12 cellular contexts compared by ENCODE assay signal in genomic region chr16:27463741-27464662, GRCh38.
DNase-seq lines count a peak whose midpoint lies in the region; ATAC-seq and TF ChIP-seq lines count a peak whose summit lies in the region.
"Had no signal": no experiment of that assay in that cellular context is flagged by ENCODE, and none has a peak within 500 bp of the region (broad histone marks: within the 10 kb centered on the region; RNA-seq: fewer than 3 reads in every experiment).

No MANE protein-coding gene starts in this region.

- TF ChIP-seq CTCF in GM10266 (IDR thresholded peaks at IDR 0.05; ENCODE audit: control insufficient read depth, insufficient read depth, low read depth, missing control alignments) = no peak

- H3K27me3 Mint-ChIP-seq in T-helper 17 cell = no peaks in the 10 kb centered on the region
- no peaks in the 10 kb centered on the region for H3K27me3 Mint-ChIP-seq in activated T-cell treated with anti-CD3 and anti-CD28 coated beads, Interleukin-2, amount 50 U/mL, for 24 hours
- no peaks in the 10 kb centered on the region for H3K27me3 Mint-ChIP-seq in effector memory CD8-positive, alpha-beta T cell

- H3K4me3 Mint-ChIP-seq in T-helper 17 cell = peak overlapping the region; percentile 77
- peak overlapping the region; percentile 63 for H3K4me3 Mint-ChIP-seq in activated T-cell treated with anti-CD3 and anti-CD28 coated beads, Interleukin-2, amount 50 U/mL, for 24 hours
- H3K4me3 Mint-ChIP-seq in effector memory CD8-positive, alpha-beta T cell = peak overlapping the region; percentile 86 to 94

- no peaks in the 10 kb centered on the region for H3K9me3 Mint-ChIP-seq in activated T-cell treated with anti-CD3 and anti-CD28 coated beads, Interleukin-2, amount 50 U/mL, for 24 hours
- no peaks in the 10 kb centered on the region for H3K9me3 Mint-ChIP-seq in effector memory CD8-positive, alpha-beta T cell

- peak overlapping the region; percentile 94 for H3K27ac Mint-ChIP-seq in T-helper 17 cell
- peak overlapping the region; percentile 88 for H3K27ac Mint-ChIP-seq in activated T-cell treated with anti-CD3 and anti-CD28 coated beads, Interleukin-2, amount 50 U/mL, for 24 hours
- peak overlapping the region; percentile 98 to 99 for H3K27ac Mint-ChIP-seq in effector memory CD8-positive, alpha-beta T cell

- no peaks in the 10 kb centered on the region for H3K9me3 ChIP-seq in T-helper 17 cell (ENCODE audit: control insufficient read depth, low read length, poor library complexity, severe bottlenecking)
- H3K9me3 ChIP-seq: esophagus squamous epithelium, right atrium auricular region had no signal

- ATAC-seq in T-helper 17 cell (peak; percentile 81), HG03342 (IDR thresholded peaks at IDR 0.05; ENCODE audit: unreplicated experiment) (no peak), GM21367 (IDR thresholded peaks at IDR 0.05; ENCODE audit: unreplicated experiment) (no peak)
- ATAC-seq in effector memory CD8-positive, alpha-beta T cell (replicated peaks) = peak; percentile 71

- H3K36me3 Mint-ChIP-seq in T-helper 17 cell (ENCODE audit: low read depth) = peaks cover 10% of the 10 kb centered on the region
- peaks cover 92% of the 10 kb centered on the region for H3K36me3 Mint-ChIP-seq in activated T-cell treated with anti-CD3 and anti-CD28 coated beads, Interleukin-2, amount 50 U/mL, for 24 hours (ENCODE audit: low read depth)
- peaks cover 82% of the 10 kb centered on the region for H3K36me3 Mint-ChIP-seq in effector memory CD8-positive, alpha-beta T cell (ENCODE audit: insufficient read depth)

- peak in 2 of 3 donors; percentile 29 to 42 for DNase-seq in T-helper 17 cell
- peak; percentile 61 for DNase-seq in activated T-cell treated with anti-CD3 and anti-CD28 coated beads, Interleukin-2, amount 50 U/mL, for 24 hours
- DNase-seq in effector memory CD8-positive, alpha-beta T cell = peak; percentile 67 to 75 (median 67)
- peak; percentile 43 for DNase-seq in stimulated activated CD8-positive, alpha-beta memory T cell treated with anti-CD3 and anti-CD28 coated beads, Interleukin-4, amount 100 ng/mL, for 24 hours (ENCODE audit: low read depth)
- no peak for DNase-seq in GM10266 (ENCODE audit: extremely low spot score)
- no peak for DNase-seq in OCI-M1 (lab: John Stamatoyannopoulos, UW)
- DNase-seq: esophagus squamous epithelium, NCI-H774, SHP77 treated with DMSO at 0.1 percent for 48 hours had no signal

- peaks cover 25% of the 10 kb centered on the region for H3K4me1 Mint-ChIP-seq in T-helper 17 cell
- H3K4me1 Mint-ChIP-seq in activated T-cell treated with anti-CD3 and anti-CD28 coated beads, Interleukin-2, amount 50 U/mL, for 24 hours (ENCODE audit: low read depth) = peaks cover 41% of the 10 kb centered on the region
- H3K4me1 Mint-ChIP-seq in effector memory CD8-positive, alpha-beta T cell (ENCODE audit: low read depth in 2 of 2) = peaks cover 44 to 53% of the 10 kb centered on the region in 2 donors

Comparison
In these comparisons a context has a peak if more than half of its experiments do, and no peak if none do; other contexts are left out.
1. ATAC-seq: peak in T-helper 17 cell (single experiment) and effector memory CD8-positive, alpha-beta T cell (single experiment); none in HG03342 (single experiment) and GM21367 (single experiment).
2. DNase-seq: peak in T-helper 17 cell (2 of 3), activated T-cell treated with anti-CD3 and anti-CD28 coated beads, Interleukin-2, amount 50 U/mL, for 24 hours (single experiment), effector memory CD8-positive, alpha-beta T cell (3 of 3) and stimulated activated CD8-positive, alpha-beta memory T cell treated with anti-CD3 and anti-CD28 coated beads, Interleukin-4, amount 100 ng/mL, for 24 hours (single experiment); none in GM10266 (single experiment) and OCI-M1 (single experiment).
3. Peak in every context shown above with its lines, with median percentiles within 50 percentile points of each other: H3K27ac Mint-ChIP-seq and H3K4me3 Mint-ChIP-seq.